Comparison of ENCODE assay signal across 8 cellular contexts in the genomic region with DNA sequence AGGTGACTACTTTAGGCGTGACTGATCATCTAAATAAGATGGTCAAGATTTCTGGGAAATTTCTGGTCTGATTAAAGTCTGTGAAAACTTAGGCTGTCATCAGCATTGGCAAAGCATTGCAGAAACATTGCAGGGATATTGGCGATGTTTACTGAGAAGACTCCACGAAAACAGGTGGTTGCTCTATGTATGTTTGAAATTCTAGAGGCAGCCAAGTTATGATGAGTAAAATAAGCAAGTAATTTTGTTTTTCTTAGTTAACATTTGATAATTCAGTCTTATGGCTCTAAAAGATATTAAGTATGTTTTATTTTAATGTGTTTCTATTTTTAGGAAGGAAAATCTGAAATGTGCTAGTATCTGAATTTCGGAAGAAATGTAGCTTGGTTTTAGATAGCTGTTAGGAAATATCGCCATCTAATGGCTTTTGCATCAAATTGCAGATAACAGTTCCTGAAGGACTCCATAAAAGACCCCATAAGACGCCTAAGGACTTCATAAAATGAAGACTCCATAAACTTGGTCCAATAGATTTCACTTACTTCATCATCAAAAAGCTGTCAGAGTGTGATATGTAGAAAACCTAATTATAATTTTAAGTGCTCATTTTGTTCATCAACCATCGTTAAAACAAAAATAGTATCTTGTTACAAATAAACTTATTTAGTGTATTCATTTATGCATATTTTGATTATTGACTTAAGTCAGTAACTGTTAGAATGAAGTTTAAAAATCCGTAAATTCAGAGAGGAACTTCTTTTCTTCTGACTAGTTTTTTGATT.
A peak's percentile ranks its signal among the peaks of the same experiment; 100 is the strongest.
DNase-seq lines count a peak whose midpoint lies in the region; ATAC-seq and TF ChIP-seq lines count a peak whose summit lies in the region.

No MANE protein-coding gene starts in this region.

- DNase-seq in ELR (ENCODE audit: low read depth) (peak; percentile 63), HT-29 (ENCODE audit: low spot score) (peak; percentile 27), SW480 (ENCODE audit: low spot score) (peak; percentile 34), iPS-NIHi7 (ENCODE audit: extremely low spot score) (peak; percentile 51), omental fat pad (ENCODE audit: low spot score) (no peak)
- DNase-seq in activated CD4-positive, alpha-beta memory T cell treated with anti-CD3 and anti-CD28 coated beads, Interleukin-2, amount 10 ng/mL, durations not matched to agents 7 days and 5 days, result no peak

- no peak overlapping the region for H3K4me3 Mint-ChIP-seq in activated CD4-positive, alpha-beta memory T cell treated with anti-CD3 and anti-CD28 coated beads, Interleukin-2, amount 10 ng/mL, durations not matched to agents 7 days and 5 days

- POLR2A ChIA-PET in activated CD4-positive, alpha-beta memory T cell treated with anti-CD3 and anti-CD28 coated beads, Interleukin-2, amount 10 ng/mL, durations not matched to agents 7 days and 5 days (lab: Charles Lee), result no interaction called here

- no peaks in the 10 kb centered on the region for H3K4me1 Mint-ChIP-seq in activated CD4-positive, alpha-beta memory T cell treated with anti-CD3 and anti-CD28 coated beads, Interleukin-2, amount 10 ng/mL, durations not matched to agents 7 days and 5 days

- CTCF ChIA-PET in activated CD4-positive, alpha-beta memory T cell treated with anti-CD3 and anti-CD28 coated beads, Interleukin-2, amount 10 ng/mL, durations not matched to agents 7 days and 5 days (lab: Charles Lee), result interaction anchor here (0.9 to 2.2 kb wide), 6 partner anchors 18 to 633 kb away, joined by 3 to 17 read pairs (median 4); no protein-coding TSS in a partner anchor

- no peak for ATAC-seq in omental fat pad (ENCODE audit: low FRiP score)
- ATAC-seq in GM18861 (IDR thresholded peaks at IDR 0.05; ENCODE audit: unreplicated experiment), result no peak
- no peak for ATAC-seq in HG02623 (IDR thresholded peaks at IDR 0.05; ENCODE audit: unreplicated experiment)

- no peaks in the 10 kb centered on the region for H3K36me3 Mint-ChIP-seq in activated CD4-positive, alpha-beta memory T cell treated with anti-CD3 and anti-CD28 coated beads, Interleukin-2, amount 10 ng/mL, durations not matched to agents 7 days and 5 days (ENCODE audit: low read depth)

- no peak for TF ChIP-seq CTCF in omental fat pad (IDR thresholded peaks at IDR 0.05)

- peaks cover 2% of the 10 kb centered on the region for H3K27me3 Mint-ChIP-seq in activated CD4-positive, alpha-beta memory T cell treated with anti-CD3 and anti-CD28 coated beads, Interleukin-2, amount 10 ng/mL, durations not matched to agents 7 days and 5 days

- H3K27ac Mint-ChIP-seq in activated CD4-positive, alpha-beta memory T cell treated with anti-CD3 and anti-CD28 coated beads, Interleukin-2, amount 10 ng/mL, durations not matched to agents 7 days and 5 days, result no peak overlapping the region

- H3K9me3 Mint-ChIP-seq in activated CD4-positive, alpha-beta memory T cell treated with anti-CD3 and anti-CD28 coated beads, Interleukin-2, amount 10 ng/mL, durations not matched to agents 7 days and 5 days, result no peaks in the 10 kb centered on the region

Comparison
In these comparisons a context has a peak if more than half of its experiments do, and no peak if none do; other contexts are left out.
1. DNase-seq: peak in ELR (single experiment), HT-29 (single experiment), SW480 (single experiment) and iPS-NIHi7 (single experiment); none in omental fat pad (single experiment) and activated CD4-positive, alpha-beta memory T cell treated with anti-CD3 and anti-CD28 coated beads, Interleukin-2, amount 10 ng/mL, durations not matched to agents 7 days and 5 days (single experiment).